ENCODE assay signal across 8 cellular contexts in the genomic region with DNA sequence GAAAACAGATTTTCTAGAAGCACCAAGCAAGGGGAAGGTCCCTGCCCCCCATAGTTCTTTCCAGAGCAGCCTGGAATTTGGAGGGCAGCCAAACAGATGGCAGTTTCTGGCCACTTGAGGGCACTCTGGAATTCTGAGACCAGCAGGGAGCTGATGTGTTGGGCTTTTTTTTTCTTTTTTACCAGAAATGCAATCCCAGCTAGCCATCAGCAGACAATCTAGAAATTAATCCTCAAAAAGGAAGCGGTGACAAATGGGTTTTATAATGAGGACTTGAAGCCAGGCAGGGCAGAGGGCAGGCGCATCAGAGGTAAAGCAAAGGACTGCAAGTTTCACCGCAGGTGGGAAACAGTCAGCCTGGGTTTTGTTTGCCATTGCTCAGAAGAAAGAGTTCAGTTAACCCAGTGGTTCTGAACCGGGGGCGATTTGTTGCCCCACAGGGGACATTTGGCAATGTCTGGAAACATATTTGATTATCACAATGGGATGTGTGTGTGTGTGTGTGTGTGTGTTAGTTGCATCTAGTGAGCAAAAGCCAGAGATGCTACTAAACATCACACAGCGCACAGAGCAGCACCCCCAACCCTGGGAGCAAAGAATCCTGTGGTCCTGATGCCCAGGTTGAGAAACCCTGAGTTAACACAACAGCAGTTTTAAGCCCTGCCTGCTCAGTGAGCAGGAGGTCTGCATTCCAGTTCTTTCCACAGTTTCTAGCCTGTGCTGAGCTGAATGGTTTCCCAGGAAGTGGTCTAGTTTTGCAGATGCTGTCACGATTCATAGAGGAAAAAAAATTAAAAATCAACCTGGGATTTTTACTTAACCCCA.
DNase-seq lines count a peak whose midpoint lies in the region; ATAC-seq, FAIRE-seq and TF ChIP-seq lines count a peak whose summit lies in the region.

No MANE protein-coding gene starts in this region.

- no peaks in the 10 kb centered on the region for H3K79me2 ChIP-seq in KMS-11 (ENCODE audit: insufficient read depth, low read depth)

- H3K27ac ChIP-seq in KMS-11 (peak overlapping the region; percentile 11; the same call in 1 of the 2 replicates), kidney (ENCODE audit: low read depth in 2 of 2, low read length in 2 of 2) (no peak overlapping the region)

- ATAC-seq in activated CD4-positive, CD25-positive, alpha-beta regulatory T cell treated with anti-CD3 and anti-CD28 coated beads, Interleukin-2, amount 50 U/mL, for 24 hours, result peak; percentile 46 to 60
- ATAC-seq in GM21360 (IDR thresholded peaks at IDR 0.05; ENCODE audit: unreplicated experiment), result no peak

- H3K4me1 ChIP-seq in KMS-11 (ENCODE audit: low read depth, poor library complexity, severe bottlenecking), result peaks cover 17% of the 10 kb centered on the region
- H3K4me1 ChIP-seq in kidney (ENCODE audit: control insufficient read depth in 1 of 2, insufficient read depth in 1 of 2, low read depth in 1 of 2, low read length in 2 of 2), result peaks cover 0 to 3% of the 10 kb centered on the region in 2 donors

- peak overlapping the region; percentile 55 for H3K4me2 ChIP-seq in KMS-11

- no peak overlapping the region; the same call in 1 of the 2 replicates for H3K9ac ChIP-seq in KMS-11
- no peak overlapping the region for H3K9ac ChIP-seq in kidney (ENCODE audit: low read length in 2 of 2)

- intact Hi-C loops in kidney (cut with DNase I), result no loop called here

- H3K36me3 ChIP-seq in KMS-11 (ENCODE audit: insufficient read depth) (no peaks in the 10 kb centered on the region), kidney (ENCODE audit: control insufficient read depth in 1 of 2, insufficient read depth in 2 of 2, low read length in 2 of 2) (no peaks in the 10 kb centered on the region)

- H3K27me3 ChIP-seq in KMS-11 (ENCODE audit: insufficient read depth, low read depth), result no peaks in the 10 kb centered on the region

- no peaks in the 10 kb centered on the region for H3K9me3 ChIP-seq in kidney (ENCODE audit: control insufficient read depth in 1 of 2, low read length in 2 of 2)

- TF ChIP-seq CTCF in KMS-11 (conservative IDR thresholded peaks at IDR 0.05; ENCODE audit: low read depth, low read length) (peak; percentile 62), cardiac fibroblast (IDR thresholded peaks at IDR 0.05; ENCODE audit: low read depth, low read length) (peak; percentile 74), kidney (IDR thresholded peaks at IDR 0.05; ENCODE audit: borderline replicate concordance, extremely low read depth, insufficient read depth) (peak; percentile 80)

- peak overlapping the region; percentile 45; the same call in 1 of the 2 replicates for H2AFZ ChIP-seq in KMS-11 (ENCODE audit: low read depth)

- peak; percentile 64 for FAIRE-seq in kidney (lab: Jason Lieb, UNC)

- no peak for DNase-seq in activated CD4-positive, CD25-positive, alpha-beta regulatory T cell treated with anti-CD3 and anti-CD28 coated beads, Interleukin-2, amount 50 U/mL, for 72 hours
- DNase-seq in RPMI7951 (ENCODE audit: low read depth), result peak; percentile 86
- peak; percentile 87 to 90 for DNase-seq in cardiac fibroblast (ENCODE audit: low read depth in 2 of 2)
- DNase-seq in kidney, result peak; percentile 83
- peak; percentile 3 for DNase-seq in stimulated activated CD4-positive, alpha-beta T cell treated with anti-CD3 and anti-CD28 coated beads, Interleukin-2, amount 100 ng/mL, for 4 hours (ENCODE audit: low read depth)

- H3K4me3 ChIP-seq in KMS-11 (IDR thresholded peaks at IDR 0.05; ENCODE audit: insufficient read depth, low read depth, low read length), result no peak overlapping the region
- no peak overlapping the region for H3K4me3 ChIP-seq in cardiac fibroblast (replicated peaks in 1 of 2; ENCODE audit: low read depth in 2 of 2, low read length in 2 of 2)
- H3K4me3 ChIP-seq in kidney (ENCODE audit: low read length in 2 of 2), result no peak overlapping the region

- no peaks in the 10 kb centered on the region for H4K20me1 ChIP-seq in KMS-11 (ENCODE audit: insufficient read depth)
